15 cellular contexts compared by ENCODE assay signal in the genomic region with DNA sequence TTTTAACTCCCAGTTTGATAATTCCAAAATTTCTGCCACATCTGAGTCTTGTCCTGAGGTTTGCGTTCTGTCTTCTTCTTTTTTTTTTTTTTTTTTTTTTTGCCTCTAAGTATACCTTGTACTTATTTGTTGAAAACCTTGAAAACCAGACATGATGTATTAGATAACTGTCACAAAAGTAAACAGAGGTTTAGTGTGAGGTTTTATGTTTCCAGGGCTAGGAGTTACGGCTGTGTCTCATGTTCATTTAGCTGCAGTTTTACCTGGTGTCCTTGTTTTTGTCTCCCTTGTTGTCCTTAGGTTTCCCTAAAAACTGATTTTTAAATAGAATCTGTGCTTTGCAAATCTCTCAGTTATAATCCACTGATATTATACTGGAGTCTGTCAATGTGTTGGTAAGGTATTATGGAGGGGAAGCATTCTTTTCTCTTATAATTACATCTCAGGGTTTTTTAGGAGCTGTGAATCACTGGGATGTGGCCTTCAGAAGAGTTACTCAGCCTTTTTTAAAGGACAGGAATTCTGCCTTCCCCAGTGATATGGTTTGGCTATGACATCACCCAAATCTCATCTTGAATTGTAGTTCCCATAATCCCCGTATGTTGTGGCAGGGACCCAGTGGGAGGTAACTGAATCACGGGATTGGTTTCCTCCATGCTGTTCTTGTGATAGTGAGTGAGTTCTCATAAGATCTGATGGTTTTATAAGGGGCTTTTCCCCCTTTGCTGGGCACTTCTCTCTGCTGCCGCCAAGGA.
DNase-seq lines count a peak whose midpoint lies in the region; ATAC-seq, FAIRE-seq and TF ChIP-seq lines count a peak whose summit lies in the region.
"Had no signal": no experiment of that assay in that cellular context is flagged by ENCODE, and none has a peak within 500 bp of the region (broad histone marks: within the 10 kb centered on the region; RNA-seq: fewer than 3 reads in every experiment).

No MANE protein-coding gene starts in this region.

- H3K27ac Mint-ChIP-seq in CD4-positive, CD25-positive, alpha-beta regulatory T cell = peak overlapping the region in 2 of 3 donors; percentile 76 to 90

- H3K9me3 ChIP-seq in CD4-positive, CD25-positive, alpha-beta regulatory T cell (ENCODE audit: control insufficient read depth in 2 of 2, low read length in 2 of 2) = no peaks in the 10 kb centered on the region
- no peaks in the 10 kb centered on the region for H3K9me3 ChIP-seq in adrenal gland (replicated peaks in 1 of 3)
- no peaks in the 10 kb centered on the region for H3K9me3 ChIP-seq in lower lobe of right lung
- H3K9me3 ChIP-seq in Karpas-422 (ENCODE audit: low read length) = no peaks in the 10 kb centered on the region
- H3K9me3 ChIP-seq: BE2C had no signal

- no peaks in the 10 kb centered on the region for H3K27me3 ChIP-seq in CD4-positive, CD25-positive, alpha-beta regulatory T cell (ENCODE audit: control insufficient read depth, insufficient read depth, low read length)
- H3K27me3 ChIP-seq in adrenal gland (no peaks in the 10 kb centered on the region), lower lobe of right lung (ENCODE audit: low read depth) (no peaks in the 10 kb centered on the region), Karpas-422 (ENCODE audit: low read length) (no peaks in the 10 kb centered on the region)

- H3K36me3 Mint-ChIP-seq in CD4-positive, CD25-positive, alpha-beta regulatory T cell = no peaks in the 10 kb centered on the region

- H3K4me2 ChIP-seq in Karpas-422 (ENCODE audit: low read depth, low read length, poor library complexity, severe bottlenecking) = no peak overlapping the region

- H3K79me2 ChIP-seq in Karpas-422 (ENCODE audit: low read length) = no peaks in the 10 kb centered on the region

- TF ChIP-seq CTCF in adrenal gland (IDR thresholded peaks at IDR 0.05) (no peak), lower lobe of right lung (IDR thresholded peaks at IDR 0.05) (no peak)

- H3K9me3 Mint-ChIP-seq in CD4-positive, CD25-positive, alpha-beta regulatory T cell = peaks cover 0 to 3% (median 0%) of the 10 kb centered on the region in 7 donors

- H3K4me1 Mint-ChIP-seq in CD4-positive, CD25-positive, alpha-beta regulatory T cell = peaks cover 4 to 31% (median 7%) of the 10 kb centered on the region in 4 donors

- H3K9ac ChIP-seq in Karpas-422 (ENCODE audit: low read length) = no peak overlapping the region

- no peaks in the 10 kb centered on the region for H4K20me1 ChIP-seq in Karpas-422 (ENCODE audit: insufficient read depth, low read depth, low read length)

- no peak for ATAC-seq in CD4-positive, CD25-positive, alpha-beta regulatory T cell (ENCODE audit: low read depth in 2 of 2)
- ATAC-seq in lower lobe of right lung = no peak
- ATAC-seq in GM18502 (IDR thresholded peaks at IDR 0.05; ENCODE audit: poor library complexity, unreplicated experiment) = no peak
- ATAC-seq: HCT116 had no signal

- no peak for TF ChIP-seq POLR2A in adrenal gland (IDR thresholded peaks at IDR 0.05)

- H2AFZ ChIP-seq in Karpas-422 (ENCODE audit: low read length) = no peak overlapping the region

- intact Hi-C loops in adrenal gland (cut with DNase I) = no loop called here
- intact Hi-C loops in lower lobe of right lung (cut with DNase I) = no loop called here

- no peak for DNase-seq in CD4-positive, CD25-positive, alpha-beta regulatory T cell
- peak; percentile 5 for DNase-seq in HTR-8/SVneo (ENCODE audit: insufficient read length, low spot score)
- DNase-seq in adrenal gland = peak; percentile 42 to 77 (median 67)
- DNase-seq in lower lobe of right lung = no peak
- no peak for DNase-seq in NCI-H146 (lab: John Stamatoyannopoulos, UW)
- DNase-seq in Karpas-422 = no peak
- DNase-seq in middle frontal gyrus (ENCODE audit: extremely low spot score, low spot score) = no peak
- DNase-seq: activated naive CD4-positive, alpha-beta T cell treated with Interleukin-2 at 50 U/mL for 16 hours; BE2C; foreskin melanocyte; NCI-H1417 treated with DMSO at 0.1 percent for 48 hours; NCI-H524 treated with DMSO at 0.1 percent for 48 hours had no signal

- no peak overlapping the region for H3K27ac ChIP-seq in CD4-positive, CD25-positive, alpha-beta regulatory T cell (ENCODE audit: insufficient read depth, low read length, poor library complexity, severe bottlenecking)
- H3K27ac ChIP-seq in adrenal gland = peak overlapping the region in 2 of 5 donors; percentile 28 to 33
- H3K27ac ChIP-seq in lower lobe of right lung = peak overlapping the region; percentile 10
- H3K27ac ChIP-seq in Karpas-422 (ENCODE audit: low read length) = no peak overlapping the region

- H3K4me1 ChIP-seq in CD4-positive, CD25-positive, alpha-beta regulatory T cell (ENCODE audit: control insufficient read depth, insufficient read depth, low read length, poor library complexity, severe bottlenecking) = no peaks in the 10 kb centered on the region
- H3K4me1 ChIP-seq in adrenal gland (replicated peaks in 1 of 2) (no peaks in the 10 kb centered on the region), lower lobe of right lung (no peaks in the 10 kb centered on the region), Karpas-422 (ENCODE audit: low read length) (no peaks in the 10 kb centered on the region)
- H3K4me1 ChIP-seq: BE2C had no signal

- H3K36me3 ChIP-seq in CD4-positive, CD25-positive, alpha-beta regulatory T cell (ENCODE audit: control insufficient read depth, insufficient read depth, low read length) = no peaks in the 10 kb centered on the region
- H3K36me3 ChIP-seq in adrenal gland (replicated peaks in 1 of 2) (no peaks in the 10 kb centered on the region), lower lobe of right lung (no peaks in the 10 kb centered on the region), Karpas-422 (ENCODE audit: insufficient read depth, low read length) (no peaks in the 10 kb centered on the region)
- H3K36me3 ChIP-seq: BE2C had no signal

- H3K4me3 ChIP-seq in CD4-positive, CD25-positive, alpha-beta regulatory T cell (ENCODE audit: low read depth, low read length) = peak overlapping the region; percentile 56
- no peak overlapping the region for H3K4me3 ChIP-seq in adrenal gland
- no peak overlapping the region for H3K4me3 ChIP-seq in lower lobe of right lung
- H3K4me3 ChIP-seq in Karpas-422 (ENCODE audit: low read length) = no peak overlapping the region

- no peak for FAIRE-seq in HTR-8/SVneo (lab: Jason Lieb, UNC)

- H3K4me3 Mint-ChIP-seq in CD4-positive, CD25-positive, alpha-beta regulatory T cell = peak overlapping the region in 1 of 4 donors; percentile 56

- H3K27me3 Mint-ChIP-seq in CD4-positive, CD25-positive, alpha-beta regulatory T cell = peaks cover 5% of the 10 kb centered on the region
- H3K27me3 Mint-ChIP-seq: stimulated activated naive CD8-positive, alpha-beta T cell treated with anti-CD3 and anti-CD28 coated beads, Interleukin-15, Interleukin-2, amounts not matched to agents 100 ng/mL and 50 ng/mL, for 24 hours had no signal

- 50 to 63% (median 51%) methylated on average over 5 of the region's 5 CpGs for WGBS in adrenal gland, 4 donors

- no peaks in the 10 kb centered on the region for H3K9me2 ChIP-seq in Karpas-422 (replicated peaks; ENCODE audit: insufficient read depth, low read length)

Comparison
In these comparisons a context has a peak if more than half of its experiments do, and no peak if none do; other contexts are left out.
1. DNase-seq: peak in HTR-8/SVneo (single experiment) and adrenal gland (7 of 7); none in CD4-positive, CD25-positive, alpha-beta regulatory T cell (0 of 3), lower lobe of right lung (single experiment), NCI-H146 (single experiment), Karpas-422 (single experiment) and middle frontal gyrus (single experiment).